ENCODE assay signal across 29 cellular contexts in the genomic region with DNA sequence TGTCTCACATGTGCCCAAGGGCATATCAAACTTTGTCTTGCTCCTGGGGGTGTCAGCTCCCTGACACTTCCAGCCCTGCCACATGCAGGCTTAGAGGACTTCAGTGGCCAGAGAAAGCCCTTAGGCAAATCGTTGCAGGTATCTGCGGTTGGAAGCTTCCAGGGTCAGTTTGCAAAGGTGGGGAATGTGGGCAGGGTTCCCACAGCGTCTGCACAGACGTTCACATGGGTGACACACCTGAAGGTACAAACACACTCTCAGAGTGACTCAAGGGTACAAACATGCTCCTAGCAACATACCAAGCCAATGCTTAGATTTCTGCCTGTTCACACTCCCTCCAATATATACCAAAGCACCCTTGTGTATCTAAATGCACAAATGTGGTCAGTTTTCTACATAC. TPM values are rescaled to one million over a fixed set of nuclear protein-coding genes. Genes with fewer than 3 reads are reported as not detected.
DNase-seq lines count a peak whose midpoint lies in the region; ATAC-seq, FAIRE-seq and TF ChIP-seq lines count a peak whose summit lies in the region.
"Had no signal": no experiment of that assay in that cellular context is flagged by ENCODE, and none has a peak within 500 bp of the region (broad histone marks: within the 10 kb centered on the region; RNA-seq: fewer than 3 reads in every experiment).

No MANE protein-coding gene starts in this region.

- no peaks in the 10 kb centered on the region for H4K20me1 ChIP-seq in GM23338 (replicated peaks; ENCODE audit: insufficient read depth)

- no peak overlapping the region for H4K12ac ChIP-seq in trophoblast cell (ENCODE audit: low read depth, low read length)

- peaks cover 8% of the 10 kb centered on the region for H3K27me3 Mint-ChIP-seq in GM23338 (ENCODE audit: insufficient read depth, low read depth, poor library complexity)

- H4K8ac ChIP-seq in trophoblast cell (ENCODE audit: low read depth, low read length) = no peak overlapping the region

- H3K4me2 ChIP-seq in GM23338 = 0 out of 2 replicates have a peak overlapping the region, but pooled peaks have one; percentile 6
- H3K4me2 ChIP-seq in trophoblast cell (ENCODE audit: low read length) = no peak overlapping the region
- H3K4me2 ChIP-seq: KMS-11 had no signal

- H3K36me3 ChIP-seq in GM23338 (ENCODE audit: insufficient read depth) (no peaks in the 10 kb centered on the region), left lung (no peaks in the 10 kb centered on the region), trophoblast cell (ENCODE audit: control insufficient read depth in 1 of 2, insufficient read depth in 2 of 2, low read length in 2 of 2) (no peaks in the 10 kb centered on the region), small intestine (ENCODE audit: control insufficient read depth in 2 of 2, insufficient read depth in 2 of 2, low read length in 2 of 2) (no peaks in the 10 kb centered on the region)
- H3K36me3 ChIP-seq: HAP-1, SJSA1 had no signal

- H3K27ac ChIP-seq in GM23338 (ENCODE audit: low read depth) = no peak overlapping the region
- H3K27ac ChIP-seq in left lung = no peak overlapping the region
- no peak overlapping the region for H3K27ac ChIP-seq in trophoblast cell (ENCODE audit: low read depth, low read length)
- no peak overlapping the region for H3K27ac ChIP-seq in small intestine (ENCODE audit: low read depth in 1 of 2, low read length in 1 of 2)
- H3K27ac ChIP-seq: KMS-11, SJSA1 had no signal

- no peak overlapping the region; the same call in 2 of the 3 replicates for H3K4me3 Mint-ChIP-seq in GM23338
- H3K4me3 Mint-ChIP-seq: CD4-positive, alpha-beta memory T cell; HFFc6; T-cell had no signal

- H3K9me3 ChIP-seq in left lung (no peaks in the 10 kb centered on the region), trophoblast cell (ENCODE audit: insufficient read depth, low read depth, low read length) (peaks cover 3% of the 10 kb centered on the region), small intestine (ENCODE audit: control insufficient read depth, low read depth) (no peaks in the 10 kb centered on the region)
- H3K9me3 ChIP-seq: HAP-1, SJSA1 had no signal

- H2BK120ac ChIP-seq in trophoblast cell (ENCODE audit: insufficient read depth, low read length, poor library complexity) = no peak overlapping the region

- no peak overlapping the region for H2BK5ac ChIP-seq in trophoblast cell (ENCODE audit: low read depth, low read length, poor library complexity)

- no peaks in the 10 kb centered on the region for H3K9me3 Mint-ChIP-seq in GM23338
- H3K9me3 Mint-ChIP-seq: CD4-positive, alpha-beta memory T cell; HFFc6; IgD-negative memory B cell; T-cell had no signal

- H3K27ac Mint-ChIP-seq in GM23338 = no peak overlapping the region
- H3K27ac Mint-ChIP-seq: CD4-positive, alpha-beta memory T cell; HFFc6; IgD-negative memory B cell; T-cell had no signal

- H3K79me1 ChIP-seq in trophoblast cell (ENCODE audit: low read length) = no peaks in the 10 kb centered on the region

- DNase-seq in GM23338 (ENCODE audit: low spot score) (no peak), SW480 (ENCODE audit: low spot score) (peak; percentile 28), left lung (no peak), trophoblast cell (peak; percentile 93 to 96), NCI-H446 treated with DMSO at 0.1 percent for 48 hours (lab: John Stamatoyannopoulos, UW) (no peak), small intestine (no peak), AG08395 (ENCODE audit: low spot score) (no peak)
- no peak for DNase-seq in activated CD4-positive, alpha-beta T cell treated with anti-CD3 and anti-CD28 coated beads, Interleukin-2, amount 50 U/mL, for 4 hours
- DNase-seq: AML-193; C1 segment of cervical spinal cord; CD4-positive, alpha-beta memory T cell; COR-L47; DMS79 treated with DMSO at 0.1 percent for 48 hours; HFFc6; NCI-H1092; NCI-H1417 treated with DMSO at 0.1 percent for 48 hours; NCI-H1694 treated with DMSO at 0.1 percent for 48 hours; NCI-H2081; NCI-H2227 treated with DMSO at 0.1 percent for 48 hours; NCI-H510A; NCI-H69; T-cell had no signal

- ATAC-seq in GM23338 (no peak; the same call in 2 of the 3 replicates), left lung (peak; percentile 69)
- ATAC-seq: T-cell had no signal

- H2AK5ac ChIP-seq in trophoblast cell (ENCODE audit: low read length) = no peak overlapping the region

- H3K4me3 ChIP-seq in GM23338 (no peak overlapping the region), left lung (no peak overlapping the region), trophoblast cell (ENCODE audit: low read depth, low read length) (no peak overlapping the region), small intestine (ENCODE audit: low read depth in 1 of 2, low read length in 2 of 2) (no peak overlapping the region)
- H3K4me3 ChIP-seq: HAP-1, SJSA1 had no signal

- no peak overlapping the region for H2BK12ac ChIP-seq in trophoblast cell (ENCODE audit: low read length)

- FAIRE-seq in small intestine (lab: Jason Lieb, UNC) = no peak
- FAIRE-seq: A204.1, GM12892, RCC 7860 had no signal

- H3K4me1 Mint-ChIP-seq in GM23338 = peaks cover 38% of the 10 kb centered on the region
- H3K4me1 Mint-ChIP-seq: IgD-negative memory B cell, T-cell had no signal

- no peak overlapping the region for H3K4ac ChIP-seq in trophoblast cell (ENCODE audit: low read depth, low read length)

- H4K91ac ChIP-seq in trophoblast cell (ENCODE audit: low read depth, low read length) = no peak overlapping the region

- H2AFZ ChIP-seq in GM23338 (peak overlapping the region; percentile 66; the same call in 1 of the 2 replicates), trophoblast cell (ENCODE audit: insufficient read depth, low read length, poor library complexity) (no peak overlapping the region)

- H3K18ac ChIP-seq in trophoblast cell (ENCODE audit: low read length) = no peak overlapping the region

- H3K27me3 ChIP-seq in GM23338 (ENCODE audit: insufficient read depth) (no peaks in the 10 kb centered on the region), left lung (peaks cover 0 to 23% of the 10 kb centered on the region in 2 donors), trophoblast cell (ENCODE audit: insufficient read depth, low read length) (no peaks in the 10 kb centered on the region), small intestine (ENCODE audit: control insufficient read depth in 2 of 2, insufficient read depth in 2 of 2, low read length in 2 of 2) (no peaks in the 10 kb centered on the region)
- H3K27me3 ChIP-seq: SJSA1 had no signal

- no peak overlapping the region for H3K9ac ChIP-seq in trophoblast cell (ENCODE audit: low read length)
- H3K9ac ChIP-seq: KMS-11 had no signal

- TF ChIP-seq CTCF in GM23338 (conservative IDR thresholded peaks at IDR 0.05; ENCODE audit: low read depth in 2 of 2) (no peak), left lung (IDR thresholded peaks at IDR 0.05) (no peak)

- H3K14ac ChIP-seq in trophoblast cell (ENCODE audit: low read length) = no peak overlapping the region

- no peaks in the 10 kb centered on the region; the same call in 2 of the 3 replicates for H3K36me3 Mint-ChIP-seq in GM23338 (ENCODE audit: low read depth)
- H3K36me3 Mint-ChIP-seq: CD4-positive, alpha-beta memory T cell; T-cell had no signal

- no peaks in the 10 kb centered on the region for H3K79me2 ChIP-seq in GM23338 (replicated peaks; ENCODE audit: insufficient read depth)
- H3K79me2 ChIP-seq in trophoblast cell (ENCODE audit: control insufficient read depth, insufficient read depth, low read length, poor library complexity) = no peaks in the 10 kb centered on the region

- intact Hi-C loops in left lung (cut with DNase I) = no loop called here

- H3F3A ChIP-seq in GM23338 (replicated peaks; ENCODE audit: low read depth) = no peaks in the 10 kb centered on the region

- H3K9me2 ChIP-seq in GM23338 (ENCODE audit: insufficient read depth) = no peaks in the 10 kb centered on the region

- WGBS in trophoblast cell (ENCODE audit: extremely low coverage, insufficient coverage, insufficient read length) = no CpG with 5 or more reads among the region's 4 CpGs
- 37 to 48% (median 44%) methylated on average over 4 of the region's 4 CpGs for WGBS in small intestine, 3 donors

- H3K4me1 ChIP-seq in GM23338 (ENCODE audit: insufficient read depth) = peaks cover 15% of the 10 kb centered on the region; the same call in 1 of the 2 replicates
- no peaks in the 10 kb centered on the region for H3K4me1 ChIP-seq in left lung
- H3K4me1 ChIP-seq in trophoblast cell (ENCODE audit: control insufficient read depth in 1 of 2, insufficient read depth in 2 of 2, low read length in 2 of 2) = peaks cover 2 to 5% of the 10 kb centered on the region in 2 experiments
- no peaks in the 10 kb centered on the region for H3K4me1 ChIP-seq in small intestine (ENCODE audit: control insufficient read depth in 2 of 2, insufficient read depth in 1 of 2, low read depth in 1 of 2, low read length in 1 of 2)
- H3K4me1 ChIP-seq: HAP-1, SJSA1 had no signal

- H3K23ac ChIP-seq in trophoblast cell (ENCODE audit: low read length) = no peak overlapping the region

TF ChIP-seq in GM23338, 12 proteins besides CTCF, POLR2A, EP300 and RAD21 (continues in another document):
- no peak for TF ChIP-seq NANOG (IDR thresholded peaks at IDR 0.05; ENCODE audit: borderline replicate concordance)

RNA-seq across cellular contexts. Expression of a gene that starts 30.0 kb away (rescaled TPM):
- total RNA-seq in GM23338 (2014; rRNA removed; shearing (Covaris generic)) = 0.43 and 1.9 TPM in 2 replicates
- polyA plus RNA-seq in GM23338 (2016; fragmentation: Nextera tagmentation; extraction: Ambion mirVana) = 0.54 and 0.60 TPM in 2 replicates
- 10 to 100 TPM; 30.1 to 31.9 TPM for total RNA-seq in left lung
- 6.7 and 7.5 TPM in 2 replicates for polyA plus RNA-seq in trophoblast cell (2013)
- 1 to 10 TPM in 1 of 3 donors, under 1 TPM in 2; 0.67 to 1.5 (median 0.81) TPM for polyA plus RNA-seq in small intestine
- total RNA-seq: CD4-positive, alpha-beta memory T cell; T-cell had no signal
- polyA plus RNA-seq: CD4-positive, alpha-beta memory T cell; IgD-negative memory B cell had no signal

Comparison
In these comparisons a context has a peak if more than half of its experiments do, and no peak if none do; other contexts are left out.
1. DNase-seq: peak in SW480 (single experiment) and trophoblast cell (2 of 2); none in GM23338 (single experiment), left lung (0 of 2), activated CD4-positive, alpha-beta T cell treated with anti-CD3 and anti-CD28 coated beads, Interleukin-2, amount 50 U/mL, for 4 hours (0 of 2), NCI-H446 treated with DMSO at 0.1 percent for 48 hours (single experiment), small intestine (single experiment) and AG08395 (single experiment).
2. RNA of a gene that starts 30.0 kb away (total RNA-seq): 30.1 to 31.9 TPM in left lung; 0.43 to 1.9 TPM in GM23338; every median in the first group is over 10 times any median in the second.